15 cellular contexts compared by ENCODE assay signal in the genomic region with DNA sequence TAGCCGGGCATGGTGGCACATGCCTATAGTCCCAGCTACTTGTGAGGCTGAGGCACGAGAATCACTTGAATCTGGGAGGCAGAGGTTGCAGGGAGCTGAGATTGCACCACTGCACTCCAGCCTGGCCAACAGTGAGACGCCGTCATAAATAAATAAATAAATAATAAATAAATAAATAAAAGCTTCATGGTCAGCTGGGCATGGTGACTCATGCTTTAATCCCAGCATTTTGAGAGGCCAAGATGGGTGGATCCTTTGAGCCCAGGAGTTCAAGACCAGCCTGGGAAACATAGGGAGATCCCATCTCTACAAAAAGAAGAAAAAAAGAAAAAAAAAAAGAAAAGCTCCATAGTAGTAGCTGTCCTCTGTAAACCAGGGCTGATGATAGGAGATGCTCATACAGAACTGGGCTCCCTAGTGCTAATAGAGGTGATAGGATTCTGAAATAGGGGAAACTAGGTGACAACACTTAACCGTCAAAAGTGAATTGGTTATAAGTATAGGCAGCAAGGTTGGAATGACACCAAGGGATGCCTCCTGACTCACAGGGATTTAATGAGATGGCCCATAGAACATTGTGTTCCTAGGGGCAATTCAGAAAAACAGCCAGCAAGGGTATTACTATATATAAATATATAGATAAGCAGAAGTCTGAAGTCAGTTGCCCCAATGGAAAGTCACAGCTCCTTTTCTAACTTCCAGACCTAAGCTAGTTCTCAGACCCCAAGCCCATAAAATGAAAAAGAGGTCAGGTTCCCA. TPM values are rescaled to one million over a fixed set of nuclear protein-coding genes. Genes with fewer than 3 reads are reported as not detected.
A peak's percentile ranks its signal among the peaks of the same experiment; 100 is the strongest.
DNase-seq lines count a peak whose midpoint lies in the region; ATAC-seq and TF ChIP-seq lines count a peak whose summit lies in the region.
"Had no signal": no experiment of that assay in that cellular context is flagged by ENCODE, and none has a peak within 500 bp of the region (broad histone marks: within the 10 kb centered on the region; RNA-seq: fewer than 3 reads in every experiment).

No MANE protein-coding gene starts in this region.

- no peak overlapping the region for H3K4me3 ChIP-seq in PC-3 (ENCODE audit: low read length)
- no peak overlapping the region for H3K4me3 ChIP-seq in skeletal muscle satellite cell (ENCODE audit: low read length)
- no peak overlapping the region for H3K4me3 ChIP-seq in OCI-LY7 (ENCODE audit: low read depth, low read length, poor library complexity, severe bottlenecking)
- H3K4me3 ChIP-seq: SK-N-MC had no signal

- H3K4me1 Mint-ChIP-seq in natural killer cell treated with Interleukin-12 subunit alpha and Interleukin-12 subunit beta and Interleukin-15 and Interleukin-18, amount 100 ng/mL, for 72 hours (ENCODE audit: low read depth in 2 of 2) = no peaks in the 10 kb centered on the region

- H3K4me2 ChIP-seq in PC-3 (ENCODE audit: low read length) (peak overlapping the region; percentile 25; the same call in 1 of the 2 replicates), skeletal muscle satellite cell (ENCODE audit: low read length) (peak overlapping the region; percentile 30), OCI-LY7 (ENCODE audit: low read length) (no peak overlapping the region)

- H3K79me2 ChIP-seq in PC-3 (ENCODE audit: low read length) = no peaks in the 10 kb centered on the region
- H3K79me2 ChIP-seq in OCI-LY7 (ENCODE audit: insufficient read depth, low read depth, low read length) = no peaks in the 10 kb centered on the region

- no peaks in the 10 kb centered on the region for H3K36me3 ChIP-seq in PC-3 (ENCODE audit: low read depth, low read length)
- H3K36me3 ChIP-seq in skeletal muscle satellite cell (ENCODE audit: insufficient read depth, low read length) = no peaks in the 10 kb centered on the region
- no peaks in the 10 kb centered on the region for H3K36me3 ChIP-seq in OCI-LY7 (ENCODE audit: insufficient read depth, low read length)

- H3K36me3 Mint-ChIP-seq in natural killer cell treated with Interleukin-12 subunit alpha and Interleukin-12 subunit beta and Interleukin-15 and Interleukin-18, amount 100 ng/mL, for 72 hours = no peaks in the 10 kb centered on the region

- no peak overlapping the region for H3K27ac Mint-ChIP-seq in natural killer cell treated with Interleukin-12 subunit alpha and Interleukin-12 subunit beta and Interleukin-15 and Interleukin-18, amount 100 ng/mL, for 72 hours
- H3K27ac Mint-ChIP-seq: CD4-positive, CD25-positive, alpha-beta regulatory T cell had no signal

- H3K27me3 ChIP-seq in PC-3 (ENCODE audit: low read length) (no peaks in the 10 kb centered on the region), skeletal muscle satellite cell (ENCODE audit: control insufficient read depth, insufficient read depth, low read length) (no peaks in the 10 kb centered on the region)

- peaks cover 11% of the 10 kb centered on the region for H3K4me1 ChIP-seq in PC-3 (ENCODE audit: insufficient read depth, low read length)
- peaks cover 13% of the 10 kb centered on the region for H3K4me1 ChIP-seq in skeletal muscle satellite cell (ENCODE audit: control insufficient read depth, insufficient read depth, low read length)
- no peaks in the 10 kb centered on the region for H3K4me1 ChIP-seq in OCI-LY7 (ENCODE audit: insufficient read depth, low read length, poor library complexity, severe bottlenecking)

- TF ChIP-seq CTCF in PC-3 (conservative IDR thresholded peaks at IDR 0.05; ENCODE audit: low read depth, low read length) (no peak), OCI-LY7 (conservative IDR thresholded peaks at IDR 0.05; ENCODE audit: low read length) (no peak)

- H3K27ac ChIP-seq in PC-3 (ENCODE audit: low read length) (peak overlapping the region; percentile 44; the same call in 1 of the 2 replicates), OCI-LY7 (ENCODE audit: low read depth, low read length, poor library complexity, severe bottlenecking) (no peak overlapping the region)
- H3K27ac ChIP-seq: SK-N-MC had no signal

- H4K20me1 ChIP-seq in PC-3 (ENCODE audit: low read length) (no peaks in the 10 kb centered on the region), OCI-LY7 (ENCODE audit: insufficient read depth, low read length) (no peaks in the 10 kb centered on the region)

- intact Hi-C loops in left ventricle myocardium superior (cut with micrococcal nuclease) = no loop called here
- intact Hi-C loops in cardiac septum (cut with DNase I) = no loop called here
- intact Hi-C loops in PC-3 (cut with micrococcal nuclease) = loop anchor here (5.0 kb wide), 1 partner anchor 110 kb away; no protein-coding TSS in a partner anchor
- intact Hi-C loops in OCI-LY7 (cut with micrococcal nuclease; ENCODE audit: unreplicated experiment) = no loop called here

- H3F3A ChIP-seq in PC-3 (ENCODE audit: low read length, unreplicated experiment) = no peaks in the 10 kb centered on the region

- CTCF ChIA-PET in PC-3 (lab: Charles Lee) = no interaction called here
- CTCF ChIA-PET in OCI-LY7 (lab: Charles Lee; ENCODE audit: unreplicated experiment) = no interaction called here

- POLR2A ChIA-PET in PC-3 (lab: Charles Lee; ENCODE audit: unreplicated experiment) (no interaction called here), OCI-LY7 (lab: Charles Lee) (interaction anchor here (1.0 kb wide), 1 partner anchor 133 kb away, joined by 3 read pairs; no protein-coding TSS in a partner anchor)

- ATAC-seq in left ventricle myocardium superior (peak; percentile 56), PC-3 (no peak), HG03460 (IDR thresholded peaks at IDR 0.05; ENCODE audit: unreplicated experiment) (no peak)
- no peak for ATAC-seq in natural killer cell treated with Interleukin-12 subunit alpha and Interleukin-12 subunit beta and Interleukin-15 and Interleukin-18, amount 100 ng/mL, for 72 hours

- H3K9me2 ChIP-seq in PC-3 (replicated peaks; ENCODE audit: low read length) (no peaks in the 10 kb centered on the region), OCI-LY7 (ENCODE audit: insufficient read depth, low read length) (no peaks in the 10 kb centered on the region)

- BruUV-seq in PC-3 (replicated peaks; lab: Mats Ljungman, UMichigan) = no TSS peak
- no TSS peak for BruUV-seq in OCI-LY7 (replicated peaks; lab: Mats Ljungman, UMichigan)

- no peaks in the 10 kb centered on the region for H3K9me3 Mint-ChIP-seq in natural killer cell treated with Interleukin-12 subunit alpha and Interleukin-12 subunit beta and Interleukin-15 and Interleukin-18, amount 100 ng/mL, for 72 hours
- H3K9me3 Mint-ChIP-seq: CD4-positive, CD25-positive, alpha-beta regulatory T cell had no signal

- H3K9me3 ChIP-seq in PC-3 (ENCODE audit: low read length) (no peaks in the 10 kb centered on the region), skeletal muscle satellite cell (replicated peaks; ENCODE audit: low read length) (no peaks in the 10 kb centered on the region), OCI-LY7 (ENCODE audit: low read length) (no peaks in the 10 kb centered on the region)

- peaks cover 0 to 5% of the 10 kb centered on the region in 2 donors for H3K27me3 Mint-ChIP-seq in natural killer cell treated with Interleukin-12 subunit alpha and Interleukin-12 subunit beta and Interleukin-15 and Interleukin-18, amount 100 ng/mL, for 72 hours
- H3K27me3 Mint-ChIP-seq: CD4-positive, CD25-positive, alpha-beta regulatory T cell had no signal

- DNase-seq in left ventricle myocardium superior = no peak
- DNase-seq in cardiac septum (ENCODE audit: low spot score) = no peak
- peak; percentile 16 for DNase-seq in PC-3
- DNase-seq in fibroblast of gingiva (ENCODE audit: low read depth) = peak; percentile 3
- no peak for DNase-seq in OCI-LY7 (ENCODE audit: low spot score)
- DNase-seq in natural killer cell treated with Interleukin-12 subunit alpha and Interleukin-12 subunit beta and Interleukin-15 and Interleukin-18, amount 100 ng/mL, for 72 hours (ENCODE audit: low spot score) = no peak
- DNase-seq: Calu3; CD4-positive, CD25-positive, alpha-beta regulatory T cell; NCI-H1092; NCI-H2227 treated with DMSO at 0.1 percent for 48 hours; NCI-H526; OCI-M1 had no signal

- H2AFZ ChIP-seq in PC-3 (ENCODE audit: low read length) (no peak overlapping the region), OCI-LY7 (ENCODE audit: low read length) (no peak overlapping the region)

- H3K9ac ChIP-seq in PC-3 (ENCODE audit: low read length) (no peak overlapping the region), skeletal muscle satellite cell (ENCODE audit: low read depth, low read length) (peak overlapping the region; percentile 19)

- H3K4me3 Mint-ChIP-seq in natural killer cell treated with Interleukin-12 subunit alpha and Interleukin-12 subunit beta and Interleukin-15 and Interleukin-18, amount 100 ng/mL, for 72 hours = no peak overlapping the region
- H3K4me3 Mint-ChIP-seq: CD4-positive, CD25-positive, alpha-beta regulatory T cell had no signal

RNA-seq across cellular contexts. Expression of a gene that starts 41.8 kb away (rescaled TPM):
- 44.2 TPM for total RNA-seq in left ventricle myocardium superior
- 51.3 TPM for total RNA-seq in cardiac septum
- 2.1 and 3.3 TPM in 2 replicates for total RNA-seq in PC-3 (2014; rRNA removed)
- 10.9 and 11.7 TPM in 2 replicates for total RNA-seq in skeletal muscle satellite cell (2012; rRNA removed)
- 50.8 and 52.3 TPM in 2 replicates for total RNA-seq in OCI-LY7 (2014; rRNA removed; shearing (Covaris generic))
- 64.5 and 79.5 TPM in 2 replicates for total RNA-seq in OCI-LY7 (2022)
- total RNA-seq in natural killer cell treated with Interleukin-12 subunit alpha and Interleukin-12 subunit beta and Interleukin-15 and Interleukin-18, amount 100 ng/mL, for 72 hours = 10 to 100 TPM; 45.8 to 50.2 TPM

RNA-seq across cellular contexts. Expression of a gene that starts 58.0 kb away (rescaled TPM):
- total RNA-seq in left ventricle myocardium superior (93.6 TPM), cardiac septum (92.7 TPM), PC-3 (2014; rRNA removed) (278 and 288 TPM in 2 replicates), OCI-LY7 (2022) (342 and 367 TPM in 2 replicates)
- 198 and 205 TPM in 2 replicates for total RNA-seq in skeletal muscle satellite cell (2012; rRNA removed)
- total RNA-seq in OCI-LY7 (2014; rRNA removed; shearing (Covaris generic)) = 321 and 394 TPM in 2 replicates
- 100 to 1,000 TPM; 170 to 211 TPM for total RNA-seq in natural killer cell treated with Interleukin-12 subunit alpha and Interleukin-12 subunit beta and Interleukin-15 and Interleukin-18, amount 100 ng/mL, for 72 hours

Comparison
In these comparisons a context has a peak if more than half of its experiments do, and no peak if none do; other contexts are left out.
1. DNase-seq: peak in PC-3 (single experiment) and fibroblast of gingiva (single experiment); none in left ventricle myocardium superior (single experiment), cardiac septum (single experiment), OCI-LY7 (single experiment) and natural killer cell treated with Interleukin-12 subunit alpha and Interleukin-12 subunit beta and Interleukin-15 and Interleukin-18, amount 100 ng/mL, for 72 hours (single experiment).
2. RNA of a gene that starts 41.8 kb away (total RNA-seq): 50.8 to 79.5 TPM in OCI-LY7, 51.3 TPM in cardiac septum (single experiment), 45.8 to 50.2 TPM in natural killer cell treated with Interleukin-12 subunit alpha and Interleukin-12 subunit beta and Interleukin-15 and Interleukin-18, amount 100 ng/mL, for 72 hours and 44.2 TPM in left ventricle myocardium superior (single experiment); 2.1 to 3.3 TPM in PC-3; every median in the first group is over 10 times any median in the second.